Comparison of ENCODE assay signal across 13 cellular contexts in genomic region chr12:113860950-113861349, GRCh38.
A peak's percentile ranks its signal among the peaks of the same experiment; 100 is the strongest.
DNase-seq lines count a peak whose midpoint lies in the region; ATAC-seq and TF ChIP-seq lines count a peak whose summit lies in the region.
"Had no signal": no experiment of that assay in that cellular context is flagged by ENCODE, and none has a peak within 500 bp of the region (broad histone marks: within the 10 kb centered on the region; RNA-seq: fewer than 3 reads in every experiment).

No MANE protein-coding gene starts in this region.

- 75% methylated on average over 7 of the region's 7 CpGs for WGBS in hepatocyte (ENCODE audit: low lambda C conversion rate, missing lambda C conversion rate)
- WGBS in gastroesophageal sphincter (ENCODE audit: low coverage in 1 of 2), 2 donors: 84% methylated on average over 6 of the region's 7 CpGs; no CpG with 5 or more reads in 1 of the 2 donors

- no peaks in the 10 kb centered on the region for H3K4me1 ChIP-seq in hepatocyte (ENCODE audit: insufficient read depth)
- H3K4me1 ChIP-seq in gastroesophageal sphincter: peaks cover 0 to 2% (median 0%) of the 10 kb centered on the region in 3 donors
- H3K4me1 ChIP-seq: upper lobe of right lung had no signal

- TF ChIP-seq CTCF in AG04450 (IDR thresholded peaks at IDR 0.05; ENCODE audit: low read depth, low read length) (no peak), hepatocyte (IDR thresholded peaks at IDR 0.05; ENCODE audit: poor library complexity) (no peak), gastroesophageal sphincter (IDR thresholded peaks at IDR 0.05) (no peak)

- H3K9me3 ChIP-seq in AG04450 (ENCODE audit: control insufficient read depth, insufficient read depth, low read length): no peaks in the 10 kb centered on the region
- no peaks in the 10 kb centered on the region for H3K9me3 ChIP-seq in hepatocyte (ENCODE audit: low read depth)
- no peaks in the 10 kb centered on the region for H3K9me3 ChIP-seq in gastroesophageal sphincter
- H3K9me3 ChIP-seq: upper lobe of right lung had no signal

- ATAC-seq in gastroesophageal sphincter: no peak
- ATAC-seq: upper lobe of right lung had no signal

- H3K4me3 ChIP-seq in AG04450 (ENCODE audit: low read depth, low read length) (peak overlapping the region; percentile 17; the same call in 1 of the 2 replicates), hepatocyte (no peak overlapping the region), gastroesophageal sphincter (no peak overlapping the region)
- H3K4me3 ChIP-seq: upper lobe of right lung had no signal

- no peaks in the 10 kb centered on the region for H3K79me2 ChIP-seq in hepatocyte

- POLR2A ChIA-PET in AG04450 (lab: Yijun Ruan, JAX): interaction anchor here (0.8 to 1.8 kb wide), 2 partner anchors 10 to 14 kb away, joined by 3 to 4 read pairs; no protein-coding TSS in a partner anchor

- H4K20me1 ChIP-seq in hepatocyte (ENCODE audit: insufficient read depth, poor library complexity, severe bottlenecking): no peaks in the 10 kb centered on the region

- TF ChIP-seq EP300 in gastroesophageal sphincter (IDR thresholded peaks at IDR 0.05): no peak

- H3K9me2 ChIP-seq in hepatocyte (replicated peaks; ENCODE audit: insufficient read depth): no peaks in the 10 kb centered on the region

- H3K27me3 ChIP-seq in AG04450 (ENCODE audit: control insufficient read depth, insufficient read depth, low read length): no peaks in the 10 kb centered on the region
- H3K27me3 ChIP-seq in hepatocyte: no peaks in the 10 kb centered on the region
- H3K27me3 ChIP-seq in gastroesophageal sphincter: no peaks in the 10 kb centered on the region
- H3K27me3 ChIP-seq: upper lobe of right lung had no signal

- peak overlapping the region; percentile 80 for H3K27ac ChIP-seq in AG04450 (ENCODE audit: low read depth, low read length)
- peak overlapping the region; percentile 31 for H3K27ac ChIP-seq in hepatocyte
- H3K27ac ChIP-seq in gastroesophageal sphincter: no peak overlapping the region
- H3K27ac ChIP-seq: upper lobe of right lung had no signal

- no peak overlapping the region for H3K4me2 ChIP-seq in hepatocyte

- TF ChIP-seq POLR2A in gastroesophageal sphincter (IDR thresholded peaks at IDR 0.05): no peak

- CTCF ChIA-PET in AG04450 (lab: Charles Lee): no interaction called here

- H2AFZ ChIP-seq in hepatocyte: no peak overlapping the region

- DNase-seq in AG04450 (ENCODE audit: low read depth, low spot score) (peak; percentile 86), HS-5 (ENCODE audit: low read depth) (peak; percentile 63), T1000 (lab: John Stamatoyannopoulos, UW) (peak; percentile 30), hepatocyte (ENCODE audit: low spot score) (peak; percentile 62), anterior cingulate cortex (lab: John Stamatoyannopoulos, UW) (no peak), NCI-H526 treated with DMSO at 0.1 percent for 48 hours (lab: John Stamatoyannopoulos, UW) (no peak)
- no peak for DNase-seq in activated CD8-positive, alpha-beta memory T cell treated with anti-CD3 and anti-CD28 coated beads for 24 hours
- DNase-seq: activated CD4-positive, CD25-positive, alpha-beta regulatory T cell; activated naive CD4-positive, alpha-beta T cell treated with anti-CD3 and anti-CD28 coated beads, Interleukin-2, amount 10 ng/mL, durations not matched to agents 7 days and 5 days; naive B cell; NCI-H526; upper lobe of right lung had no signal

- H3K36me3 ChIP-seq in hepatocyte (replicated peaks; ENCODE audit: insufficient read depth, low read depth) (no peaks in the 10 kb centered on the region), gastroesophageal sphincter (peaks cover 0 to 67% of the 10 kb centered on the region in 2 donors)

Comparison
In these comparisons a context has a peak if more than half of its experiments do, and no peak if none do; other contexts are left out.
1. DNase-seq: peak in AG04450 (single experiment), HS-5 (single experiment), T1000 (single experiment) and hepatocyte (single experiment); none in anterior cingulate cortex (0 of 58), activated CD8-positive, alpha-beta memory T cell treated with anti-CD3 and anti-CD28 coated beads for 24 hours (single experiment) and NCI-H526 treated with DMSO at 0.1 percent for 48 hours (single experiment).
2. H3K27ac ChIP-seq: peak in AG04450 (single experiment) and hepatocyte (single experiment); none in gastroesophageal sphincter (0 of 4).